In the genomic region with DNA sequence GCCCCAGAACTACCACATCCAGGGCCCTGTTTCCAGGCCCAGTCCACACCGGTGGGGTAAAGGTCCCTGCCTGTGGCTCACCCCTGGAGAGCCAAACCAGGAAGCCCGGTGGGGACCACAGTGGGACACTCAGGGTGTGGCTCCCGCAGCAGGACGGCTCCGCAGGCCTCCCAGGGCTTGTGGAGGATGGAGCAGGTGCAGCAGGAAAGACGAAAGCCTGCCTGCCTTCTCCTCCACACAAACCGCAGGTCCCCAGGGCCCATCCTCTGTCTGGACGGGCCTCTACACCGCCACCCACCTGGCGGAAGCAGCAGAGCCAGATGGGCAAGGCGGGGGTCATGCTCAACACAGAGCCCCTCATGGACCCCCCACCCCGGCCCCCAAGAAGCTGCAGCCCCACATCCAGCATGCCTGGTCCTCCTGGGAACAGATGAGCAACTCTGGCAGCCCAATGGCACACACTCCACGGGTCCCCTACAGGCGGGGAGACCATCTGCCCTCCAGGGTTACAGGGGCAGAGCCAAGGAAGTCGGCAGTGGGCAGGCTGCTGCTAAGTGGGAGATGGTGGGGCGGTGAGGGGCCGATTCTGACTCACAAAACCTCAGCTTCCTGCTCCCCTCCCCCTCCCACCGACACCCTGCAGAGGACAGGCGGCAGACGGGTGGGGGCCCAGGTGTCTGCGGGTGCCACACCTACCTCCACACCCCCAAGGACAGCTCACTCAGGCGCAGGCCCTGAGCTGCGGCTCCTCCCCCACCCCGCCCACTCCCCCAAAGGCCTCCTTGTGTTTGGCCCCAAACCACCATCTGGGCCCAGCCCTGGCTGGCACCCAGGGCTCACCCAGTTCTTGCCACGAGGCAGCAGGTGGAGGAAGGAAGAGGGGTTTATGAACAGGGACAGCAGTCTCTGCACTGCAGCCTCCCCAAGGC, we compare ENCODE assay signal across 1 cellular context.
A peak's percentile ranks its signal among the peaks of the same experiment; 100 is the strongest.
TF ChIP-seq lines count a peak whose summit lies in the region.

No MANE protein-coding gene starts in this region.

TF ChIP-seq in GM12878, 131 proteins besides CTCF, POLR2A, EP300 and RAD21 (continues in another document):
- TF ChIP-seq MXI1 (IDR thresholded peaks at IDR 0.05; ENCODE audit: low read depth, low read length): 0 out of 2 replicates have a peak, but pooled peaks have one; percentile 45
- no peak for TF ChIP-seq KAT2A (conservative IDR thresholded peaks at IDR 0.05; ENCODE audit: control insufficient read depth, low read depth, low read length)
- peak; percentile 87 for TF ChIP-seq CHD2 (IDR thresholded peaks at IDR 0.05; ENCODE audit: borderline replicate concordance, low read depth, low read length)
- TF ChIP-seq REST (IDR thresholded peaks at IDR 0.05; ENCODE audit: low read depth, low read length): no peak
- peak in 1 of 2 experiments; percentile 69; a peak in 2 of 3 replicates for TF ChIP-seq EGR1 (IDR thresholded peaks at IDR 0.05; ENCODE audit: borderline replicate concordance in 1 of 2, low read depth in 2 of 2, low read length in 2 of 2)
- no peak for TF ChIP-seq E4F1 (IDR thresholded peaks at IDR 0.05; ENCODE audit: borderline replicate concordance, partially characterized antibody)
- TF ChIP-seq CBFB (IDR thresholded peaks at IDR 0.05; ENCODE audit: low read depth): peak; percentile 87
- TF ChIP-seq, protein P1, sequence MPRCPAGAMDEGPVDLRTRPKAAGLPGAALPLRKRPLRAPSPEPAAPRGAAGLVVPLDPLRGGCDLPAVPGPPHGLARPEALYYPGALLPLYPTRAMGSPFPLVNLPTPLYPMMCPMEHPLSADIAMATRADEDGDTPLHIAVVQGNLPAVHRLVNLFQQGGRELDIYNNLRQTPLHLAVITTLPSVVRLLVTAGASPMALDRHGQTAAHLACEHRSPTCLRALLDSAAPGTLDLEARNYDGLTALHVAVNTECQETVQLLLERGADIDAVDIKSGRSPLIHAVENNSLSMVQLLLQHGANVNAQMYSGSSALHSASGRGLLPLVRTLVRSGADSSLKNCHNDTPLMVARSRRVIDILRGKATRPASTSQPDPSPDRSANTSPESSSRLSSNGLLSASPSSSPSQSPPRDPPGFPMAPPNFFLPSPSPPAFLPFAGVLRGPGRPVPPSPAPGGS (IDR thresholded peaks at IDR 0.05; ENCODE audit: borderline replicate concordance, insufficient read depth, low read depth, low read length, poor library complexity, severe bottlenecking): peak; percentile 63
- no peak for TF ChIP-seq BMI1 (IDR thresholded peaks at IDR 0.05; ENCODE audit: borderline replicate concordance)
- no peak for TF ChIP-seq SUZ12 (IDR thresholded peaks at IDR 0.05; ENCODE audit: unreplicated experiment)
- TF ChIP-seq SREBF1 (IDR thresholded peaks at IDR 0.05; ENCODE audit: low read length): no peak
- no peak for TF ChIP-seq SMC3 (IDR thresholded peaks at IDR 0.05; ENCODE audit: borderline replicate concordance, low read length)
- TF ChIP-seq CREM (IDR thresholded peaks at IDR 0.05; ENCODE audit: low read depth): peak; percentile 78; the same call in 1 of the 2 replicates
- no peak for TF ChIP-seq KLF5 (IDR thresholded peaks at IDR 0.05; ENCODE audit: partially characterized antibody)
- TF ChIP-seq EZH2 (IDR thresholded peaks at IDR 0.05; ENCODE audit: borderline replicate concordance, control insufficient read depth, low read depth, low read length): no peak
- TF ChIP-seq NFXL1 (IDR thresholded peaks at IDR 0.05; ENCODE audit: borderline replicate concordance): no peak
- 0 out of 2 replicates have a peak, but pooled peaks have one; percentile 40 for TF ChIP-seq HDGF (IDR thresholded peaks at IDR 0.05)
- peak; percentile 73 for TF ChIP-seq IKZF1 (conservative IDR thresholded peaks at IDR 0.05)
- TF ChIP-seq TAF1 (IDR thresholded peaks at IDR 0.05; ENCODE audit: borderline replicate concordance, low read depth, low read length): no peak
- TF ChIP-seq, protein P2, sequence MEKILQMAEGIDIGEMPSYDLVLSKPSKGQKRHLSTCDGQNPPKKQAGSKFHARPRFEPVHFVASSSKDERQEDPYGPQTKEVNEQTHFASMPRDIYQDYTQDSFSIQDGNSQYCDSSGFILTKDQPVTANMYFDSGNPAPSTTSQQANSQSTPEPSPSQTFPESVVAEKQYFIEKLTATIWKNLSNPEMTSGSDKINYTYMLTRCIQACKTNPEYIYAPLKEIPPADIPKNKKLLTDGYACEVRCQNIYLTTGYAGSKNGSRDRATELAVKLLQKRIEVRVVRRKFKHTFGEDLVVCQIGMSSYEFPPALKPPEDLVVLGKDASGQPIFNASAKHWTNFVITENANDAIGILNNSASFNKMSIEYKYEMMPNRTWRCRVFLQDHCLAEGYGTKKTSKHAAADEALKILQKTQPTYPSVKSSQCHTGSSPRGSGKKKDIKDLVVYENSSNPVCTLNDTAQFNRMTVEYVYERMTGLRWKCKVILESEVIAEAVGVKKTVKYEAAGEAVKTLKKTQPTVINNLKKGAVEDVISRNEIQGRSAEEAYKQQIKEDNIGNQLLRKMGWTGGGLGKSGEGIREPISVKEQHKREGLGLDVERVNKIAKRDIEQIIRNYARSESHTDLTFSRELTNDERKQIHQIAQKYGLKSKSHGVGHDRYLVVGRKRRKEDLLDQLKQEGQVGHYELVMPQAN (conservative IDR thresholded peaks at IDR 0.05): no peak
- no peak for TF ChIP-seq POLR2AphosphoS2 (IDR thresholded peaks at IDR 0.05; ENCODE audit: low read depth, low read length)
- peak; percentile 95 for TF ChIP-seq TCF12 (IDR thresholded peaks at IDR 0.05; ENCODE audit: low read depth, low read length)
- peak; percentile 86 for TF ChIP-seq MEF2B (IDR thresholded peaks at IDR 0.05; ENCODE audit: partially characterized antibody, poor library complexity, severe bottlenecking)
- no peak for TF ChIP-seq RB1 (IDR thresholded peaks at IDR 0.05; ENCODE audit: borderline replicate concordance)
- TF ChIP-seq PAX5 (IDR thresholded peaks at IDR 0.05; ENCODE audit: borderline replicate concordance, low read depth, low read length): peak; percentile 74
- TF ChIP-seq RAD51 (IDR thresholded peaks at IDR 0.05): no peak
- TF ChIP-seq RUNX3 (IDR thresholded peaks at IDR 0.05; ENCODE audit: low read length): peak; percentile 89
- TF ChIP-seq TARDBP (IDR thresholded peaks at IDR 0.05; ENCODE audit: borderline replicate concordance): no peak
- TF ChIP-seq, protein P3, sequence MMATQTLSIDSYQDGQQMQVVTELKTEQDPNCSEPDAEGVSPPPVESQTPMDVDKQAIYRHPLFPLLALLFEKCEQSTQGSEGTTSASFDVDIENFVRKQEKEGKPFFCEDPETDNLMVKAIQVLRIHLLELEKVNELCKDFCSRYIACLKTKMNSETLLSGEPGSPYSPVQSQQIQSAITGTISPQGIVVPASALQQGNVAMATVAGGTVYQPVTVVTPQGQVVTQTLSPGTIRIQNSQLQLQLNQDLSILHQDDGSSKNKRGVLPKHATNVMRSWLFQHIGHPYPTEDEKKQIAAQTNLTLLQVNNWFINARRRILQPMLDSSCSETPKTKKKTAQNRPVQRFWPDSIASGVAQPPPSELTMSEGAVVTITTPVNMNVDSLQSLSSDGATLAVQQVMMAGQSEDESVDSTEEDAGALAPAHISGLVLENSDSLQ (IDR thresholded peaks at IDR 0.05): no peak
- TF ChIP-seq, protein P4, sequence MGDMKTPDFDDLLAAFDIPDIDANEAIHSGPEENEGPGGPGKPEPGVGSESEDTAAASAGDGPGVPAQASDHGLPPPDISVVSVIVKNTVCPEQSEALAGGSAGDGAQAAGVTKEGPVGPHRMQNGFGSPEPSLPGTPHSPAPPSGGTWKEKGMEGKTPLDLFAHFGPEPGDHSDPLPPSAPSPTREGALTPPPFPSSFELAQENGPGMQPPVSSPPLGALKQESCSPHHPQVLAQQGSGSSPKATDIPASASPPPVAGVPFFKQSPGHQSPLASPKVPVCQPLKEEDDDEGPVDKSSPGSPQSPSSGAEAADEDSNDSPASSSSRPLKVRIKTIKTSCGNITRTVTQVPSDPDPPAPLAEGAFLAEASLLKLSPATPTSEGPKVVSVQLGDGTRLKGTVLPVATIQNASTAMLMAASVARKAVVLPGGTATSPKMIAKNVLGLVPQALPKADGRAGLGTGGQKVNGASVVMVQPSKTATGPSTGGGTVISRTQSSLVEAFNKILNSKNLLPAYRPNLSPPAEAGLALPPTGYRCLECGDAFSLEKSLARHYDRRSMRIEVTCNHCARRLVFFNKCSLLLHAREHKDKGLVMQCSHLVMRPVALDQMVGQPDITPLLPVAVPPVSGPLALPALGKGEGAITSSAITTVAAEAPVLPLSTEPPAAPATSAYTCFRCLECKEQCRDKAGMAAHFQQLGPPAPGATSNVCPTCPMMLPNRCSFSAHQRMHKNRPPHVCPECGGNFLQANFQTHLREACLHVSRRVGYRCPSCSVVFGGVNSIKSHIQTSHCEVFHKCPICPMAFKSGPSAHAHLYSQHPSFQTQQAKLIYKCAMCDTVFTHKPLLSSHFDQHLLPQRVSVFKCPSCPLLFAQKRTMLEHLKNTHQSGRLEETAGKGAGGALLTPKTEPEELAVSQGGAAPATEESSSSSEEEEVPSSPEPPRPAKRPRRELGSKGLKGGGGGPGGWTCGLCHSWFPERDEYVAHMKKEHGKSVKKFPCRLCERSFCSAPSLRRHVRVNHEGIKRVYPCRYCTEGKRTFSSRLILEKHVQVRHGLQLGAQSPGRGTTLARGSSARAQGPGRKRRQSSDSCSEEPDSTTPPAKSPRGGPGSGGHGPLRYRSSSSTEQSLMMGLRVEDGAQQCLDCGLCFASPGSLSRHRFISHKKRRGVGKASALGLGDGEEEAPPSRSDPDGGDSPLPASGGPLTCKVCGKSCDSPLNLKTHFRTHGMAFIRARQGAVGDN (IDR thresholded peaks at IDR 0.05): no peak
- peak; percentile 72; the same call in 1 of the 2 replicates for TF ChIP-seq GATAD2B (conservative IDR thresholded peaks at IDR 0.05; ENCODE audit: low read depth)
- TF ChIP-seq HDAC6 (IDR thresholded peaks at IDR 0.05; ENCODE audit: unreplicated experiment): no peak
- TF ChIP-seq MEF2A (IDR thresholded peaks at IDR 0.05; ENCODE audit: insufficient read depth, low read depth, low read length): 0 out of 2 replicates have a peak, but pooled peaks have one; percentile 43
- TF ChIP-seq ZNF274 (IDR thresholded peaks at IDR 0.05; ENCODE audit: insufficient read depth, insufficient read length): no peak
- peak in 1 of 2 experiments; percentile 69; a peak in 2 of 4 replicates for TF ChIP-seq ETV6 (conservative IDR thresholded peaks at IDR 0.05 in 1 of 2, IDR thresholded peaks at IDR 0.05 in 1 of 2; ENCODE audit: borderline replicate concordance in 1 of 2, low read depth in 1 of 2)
- no peak for TF ChIP-seq ZBTB4 (CRISPR knock-in tag; IDR thresholded peaks at IDR 0.05)
- peak; percentile 77 for TF ChIP-seq NR2F1 (conservative IDR thresholded peaks at IDR 0.05)
- TF ChIP-seq ATF7 (IDR thresholded peaks at IDR 0.05; ENCODE audit: low read depth): peak; percentile 62
- TF ChIP-seq TCF3 (IDR thresholded peaks at IDR 0.05; ENCODE audit: borderline replicate concordance, insufficient read depth, low read depth, low read length): peak; percentile 99
